ENCODE assay signal across 9 cellular contexts in the genomic region with DNA sequence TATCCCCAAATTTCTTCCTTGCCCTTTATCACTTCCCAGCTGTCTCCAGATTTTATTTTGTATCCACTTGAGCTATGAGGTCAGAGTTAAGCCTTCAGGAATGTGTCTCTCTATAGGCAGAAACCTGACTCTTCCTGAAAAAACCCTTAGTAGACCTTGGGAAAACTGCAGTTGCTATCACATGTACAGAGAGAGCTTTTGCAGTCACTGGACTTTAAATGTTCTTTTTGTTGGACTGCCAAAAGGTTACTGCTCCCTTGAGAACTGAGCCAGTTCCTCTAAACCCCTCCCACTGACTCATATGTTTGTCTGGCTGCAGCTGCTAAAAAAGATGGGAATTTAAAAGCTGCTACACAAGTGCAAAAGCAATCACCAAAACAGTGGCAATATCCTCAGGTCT.
DNase-seq lines count a peak whose midpoint lies in the region; ATAC-seq and TF ChIP-seq lines count a peak whose summit lies in the region.
"Had no signal": no experiment of that assay in that cellular context is flagged by ENCODE, and none has a peak within 500 bp of the region (broad histone marks: within the 10 kb centered on the region; RNA-seq: fewer than 3 reads in every experiment).

No MANE protein-coding gene starts in this region.

- H3K4me3 Mint-ChIP-seq in CD4-positive, alpha-beta T cell, result no peak overlapping the region

- peaks cover 15% of the 10 kb centered on the region for H3K27me3 Mint-ChIP-seq in CD4-positive, alpha-beta T cell

- H3K36me3 Mint-ChIP-seq in CD4-positive, alpha-beta T cell (ENCODE audit: low read depth), result no peaks in the 10 kb centered on the region

- no peaks in the 10 kb centered on the region for H3K27me3 ChIP-seq in stomach smooth muscle (ENCODE audit: control insufficient read depth in 1 of 2, insufficient read depth in 2 of 2, low read length in 2 of 2)
- no peaks in the 10 kb centered on the region for H3K27me3 ChIP-seq in CD4-positive, alpha-beta T cell (ENCODE audit: control insufficient read depth, insufficient read depth, low read length)

- no peak for TF ChIP-seq CTCF in CD4-positive, alpha-beta T cell (IDR thresholded peaks at IDR 0.05)

- peaks cover 9% of the 10 kb centered on the region for H3K4me1 ChIP-seq in stomach smooth muscle (ENCODE audit: control insufficient read depth, insufficient read depth, low read length)

- peak overlapping the region; percentile 19 for H3K27ac ChIP-seq in stomach smooth muscle (ENCODE audit: low read length)
- no peak overlapping the region for H3K27ac ChIP-seq in CD4-positive, alpha-beta T cell (ENCODE audit: low read depth, low read length)
- H3K27ac ChIP-seq: 22Rv1 had no signal

- H3K9ac ChIP-seq in stomach smooth muscle (ENCODE audit: low read length in 2 of 2), result peak overlapping the region in 1 of 2 donors; percentile 18

- no peaks in the 10 kb centered on the region for H3K9me3 ChIP-seq in stomach smooth muscle (ENCODE audit: control insufficient read depth in 2 of 2, low read length in 2 of 2)
- no peaks in the 10 kb centered on the region for H3K9me3 ChIP-seq in CD4-positive, alpha-beta T cell (ENCODE audit: control insufficient read depth, low read length)

- no peak overlapping the region for H3K4me3 ChIP-seq in stomach smooth muscle (ENCODE audit: low read length in 2 of 2)

- POLR2A ChIA-PET in CD4-positive, alpha-beta T cell (lab: Charles Lee), result no interaction called here

- no peak overlapping the region for H3K27ac Mint-ChIP-seq in CD4-positive, alpha-beta T cell

- CTCF ChIA-PET in CD4-positive, alpha-beta T cell (lab: Charles Lee), result no interaction called here

- intact Hi-C loops in CD4-positive, alpha-beta T cell (cut with DNase I, micrococcal nuclease), result no loop called here

- H3K9me3 Mint-ChIP-seq in CD4-positive, alpha-beta T cell, result no peaks in the 10 kb centered on the region

- no peaks in the 10 kb centered on the region for H3K4me1 Mint-ChIP-seq in CD4-positive, alpha-beta T cell (ENCODE audit: low read depth)

- no peak for ATAC-seq in CD4-positive, alpha-beta T cell (ENCODE audit: poor library complexity)
- ATAC-seq in HG02840 (IDR thresholded peaks at IDR 0.05; ENCODE audit: low FRiP score, unreplicated experiment), result no peak

- H3K36me3 ChIP-seq in stomach smooth muscle (ENCODE audit: control insufficient read depth in 2 of 2, insufficient read depth in 2 of 2, low read length in 2 of 2), result no peaks in the 10 kb centered on the region

- DNase-seq in DMS79 treated with DMSO at 0.1 percent for 48 hours (lab: John Stamatoyannopoulos, UW) (peak; percentile 1), DMS79 (lab: John Stamatoyannopoulos, UW) (no peak), amniotic epithelial cell (ENCODE audit: low read depth) (peak; percentile 99), iPS-NIHi11 (ENCODE audit: low spot score) (peak; percentile 20)
- no peak for DNase-seq in CD4-positive, alpha-beta T cell
- DNase-seq in stimulated activated CD4-positive, alpha-beta T cell treated with anti-CD3 and anti-CD28 coated beads, Interleukin-15, amount 100 ng/mL, for 24 hours, result no peak

Comparison
In these comparisons a context has a peak if more than half of its experiments do, and no peak if none do; other contexts are left out.
1. DNase-seq: peak in DMS79 treated with DMSO at 0.1 percent for 48 hours (single experiment), amniotic epithelial cell (single experiment) and iPS-NIHi11 (single experiment); none in DMS79 (single experiment), CD4-positive, alpha-beta T cell (0 of 10) and stimulated activated CD4-positive, alpha-beta T cell treated with anti-CD3 and anti-CD28 coated beads, Interleukin-15, amount 100 ng/mL, for 24 hours (single experiment).